Comparison of ENCODE assay signal across 27 cellular contexts in the genomic region with DNA sequence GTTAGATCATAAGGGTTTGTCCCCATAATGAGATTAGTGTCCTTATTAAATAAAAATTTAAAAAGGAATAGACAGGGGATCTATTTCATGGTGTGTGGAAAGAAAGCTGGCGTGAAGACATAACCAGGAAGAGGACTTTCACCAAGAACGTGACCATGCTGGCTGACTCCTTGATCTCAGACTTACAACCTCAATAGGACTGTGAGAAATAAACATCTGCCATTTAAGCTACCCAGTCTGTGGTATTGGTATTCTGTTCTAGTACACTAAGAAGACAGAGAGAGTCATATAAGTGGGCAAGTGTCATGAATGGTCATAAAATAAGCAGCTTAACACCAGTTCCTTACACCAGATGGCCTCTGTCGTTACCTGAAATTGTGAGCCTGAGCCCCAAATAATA.
"Had no signal": no experiment of that assay in that cellular context is flagged by ENCODE, and none has a peak within 500 bp of the region (broad histone marks: within the 10 kb centered on the region; RNA-seq: fewer than 3 reads in every experiment).

No MANE protein-coding gene starts in this region.

- H3K36me3 ChIP-seq: esophagus muscularis mucosa, gastrocnemius medialis, heart left ventricle had no signal

- H3K27ac ChIP-seq: esophagus muscularis mucosa, foreskin keratinocyte, gastrocnemius medialis, heart left ventricle had no signal

- H3K4me3 ChIP-seq: esophagus muscularis mucosa, gastrocnemius medialis, heart left ventricle had no signal

- H3K4me3 Mint-ChIP-seq: activated CD4-positive, alpha-beta memory T cell treated with anti-CD3 and anti-CD28 coated beads for 36 hours; activated CD4-positive, alpha-beta T cell treated with anti-CD3 and anti-CD28 coated beads for 36 hours; activated CD4-positive, alpha-beta T cell treated with anti-CD3 and anti-CD28 coated beads, Interleukin-2, amount 10 ng/mL, durations not matched to agents 24 days and 14 days; activated naive CD4-positive, alpha-beta T cell treated with anti-CD3 and anti-CD28 coated beads, Interleukin-2, amount 10 ng/mL, durations not matched to agents 7 days and 5 days; activated T-cell treated with anti-CD3 and anti-CD28 coated beads, Interleukin-2, amount 50 U/mL, for 24 hours; activated T-cell treated with anti-CD3 and anti-CD28 coated beads, Interleukin-2, amount 50 U/mL, for 72 hours; effector memory CD8-positive, alpha-beta T cell had no signal

- H3K27me3 Mint-ChIP-seq: activated CD4-positive, alpha-beta memory T cell treated with anti-CD3 and anti-CD28 coated beads for 36 hours; activated CD4-positive, alpha-beta T cell treated with anti-CD3 and anti-CD28 coated beads for 36 hours; activated CD4-positive, alpha-beta T cell treated with anti-CD3 and anti-CD28 coated beads, Interleukin-2, amount 10 ng/mL, durations not matched to agents 24 days and 14 days; activated naive CD4-positive, alpha-beta T cell treated with anti-CD3 and anti-CD28 coated beads, Interleukin-2, amount 10 ng/mL, durations not matched to agents 7 days and 5 days; activated T-cell treated with anti-CD3 and anti-CD28 coated beads, Interleukin-2, amount 50 U/mL, for 24 hours; effector memory CD8-positive, alpha-beta T cell had no signal

- H3K27ac Mint-ChIP-seq: activated CD4-positive, alpha-beta memory T cell treated with anti-CD3 and anti-CD28 coated beads for 36 hours; activated CD4-positive, alpha-beta T cell treated with anti-CD3 and anti-CD28 coated beads for 36 hours; activated CD4-positive, alpha-beta T cell treated with anti-CD3 and anti-CD28 coated beads, Interleukin-2, amount 10 ng/mL, durations not matched to agents 24 days and 14 days; activated naive CD4-positive, alpha-beta T cell treated with anti-CD3 and anti-CD28 coated beads, Interleukin-2, amount 10 ng/mL, durations not matched to agents 7 days and 5 days; activated naive CD4-positive, alpha-beta T cell treated with anti-CD3 and anti-CD28 coated beads, Interleukin-2, amount 50 U/mL, for 72 hours; activated T-cell treated with anti-CD3 and anti-CD28 coated beads, Interleukin-2, amount 50 U/mL, for 24 hours; activated T-cell treated with anti-CD3 and anti-CD28 coated beads, Interleukin-2, amount 50 U/mL, for 72 hours; effector memory CD8-positive, alpha-beta T cell had no signal

- H3K27me3 ChIP-seq: esophagus muscularis mucosa, foreskin keratinocyte, gastrocnemius medialis, heart left ventricle had no signal

- ATAC-seq: activated CD4-positive, alpha-beta T cell treated with anti-CD3 and anti-CD28 coated beads for 36 hours; activated naive CD4-positive, alpha-beta T cell treated with anti-CD3 and anti-CD28 coated beads, Interleukin-2, amount 50 U/mL, for 72 hours; activated T-cell treated with anti-CD3 and anti-CD28 coated beads, Interleukin-2, amount 50 U/mL, for 72 hours; effector memory CD8-positive, alpha-beta T cell; foreskin keratinocyte; gastrocnemius medialis; heart left ventricle had no signal

- H3K36me3 Mint-ChIP-seq: activated CD4-positive, alpha-beta memory T cell treated with anti-CD3 and anti-CD28 coated beads for 36 hours; activated naive CD4-positive, alpha-beta T cell treated with anti-CD3 and anti-CD28 coated beads, Interleukin-2, amount 10 ng/mL, durations not matched to agents 7 days and 5 days; activated naive CD4-positive, alpha-beta T cell treated with anti-CD3 and anti-CD28 coated beads, Interleukin-2, amount 50 U/mL, for 72 hours had no signal

- H3K4me1 Mint-ChIP-seq: activated CD4-positive, alpha-beta T cell treated with anti-CD3 and anti-CD28 coated beads for 36 hours; activated CD4-positive, alpha-beta T cell treated with anti-CD3 and anti-CD28 coated beads, Interleukin-2, amount 10 ng/mL, durations not matched to agents 24 days and 14 days; activated naive CD4-positive, alpha-beta T cell treated with anti-CD3 and anti-CD28 coated beads, Interleukin-2, amount 10 ng/mL, durations not matched to agents 7 days and 5 days had no signal

- H3K9me3 Mint-ChIP-seq: activated CD4-positive, alpha-beta T cell treated with anti-CD3 and anti-CD28 coated beads, Interleukin-2, amount 10 ng/mL, durations not matched to agents 24 days and 14 days had no signal

- H3K4me1 ChIP-seq: esophagus muscularis mucosa, foreskin keratinocyte, gastrocnemius medialis, heart left ventricle had no signal

- DNase-seq: activated CD4-positive, alpha-beta memory T cell treated with anti-CD3 and anti-CD28 coated beads for 36 hours; activated CD4-positive, alpha-beta T cell treated with anti-CD3 and anti-CD28 coated beads for 36 hours; activated CD4-positive, alpha-beta T cell treated with anti-CD3 and anti-CD28 coated beads, Interleukin-2, amount 10 ng/mL, durations not matched to agents 24 days and 14 days; activated CD4-positive, CD25-positive, alpha-beta regulatory T cell; activated CD4-positive, CD25-positive, alpha-beta regulatory T cell treated with anti-CD3 and anti-CD28 coated beads, Interleukin-2, amount 50 U/mL, for 72 hours; activated CD8-positive, alpha-beta memory T cell treated with anti-CD3 and anti-CD28 coated beads, Interleukin-2, amount 50 U/mL, for 48 hours; activated gamma-delta T cell; activated naive CD4-positive, alpha-beta T cell; activated naive CD4-positive, alpha-beta T cell treated with anti-CD3 and anti-CD28 coated beads, Interleukin-2, amount 10 ng/mL, durations not matched to agents 7 days and 5 days; activated T-cell treated with anti-CD3 and anti-CD28 coated beads for 4 hours; activated T-cell treated with anti-CD3 and anti-CD28 coated beads, Interleukin-2, amount 50 U/mL, for 24 hours; activated T-cell treated with anti-CD3 and anti-CD28 coated beads, Interleukin-2, amount 50 U/mL, for 72 hours; amniotic stem cell; anterior cingulate cortex; caudate nucleus; cortex of kidney; dermis blood vessel endothelial cell; effector CD4-positive, alpha-beta T cell; effector memory CD8-positive, alpha-beta T cell; erythroblast; foreskin keratinocyte; gastrocnemius medialis; glutamatergic neuron; heart left ventricle; T-helper 2 cell had no signal

- H3K9me3 ChIP-seq: esophagus muscularis mucosa, gastrocnemius medialis, heart left ventricle had no signal
